Comparison of ENCODE assay signal across 23 cellular contexts in genomic region chr5:159332800-159333563, GRCh38. TPM values are rescaled to one million over a fixed set of nuclear protein-coding genes. Genes with fewer than 3 reads are reported as not detected.
A peak's percentile ranks its signal among the peaks of the same experiment; 100 is the strongest.
DNase-seq lines count a peak whose midpoint lies in the region; ATAC-seq and TF ChIP-seq lines count a peak whose summit lies in the region.
"Had no signal": no experiment of that assay in that cellular context is flagged by ENCODE, and none has a peak within 500 bp of the region (broad histone marks: within the 10 kb centered on the region; RNA-seq: fewer than 3 reads in every experiment).

No MANE protein-coding gene starts in this region.

- CTCF ChIA-PET in activated B cell treated with CpG ODN at 0.5 μM for 24 hours (lab: Charles Lee) = interaction anchor here (0.7 to 2.6 kb wide), 14 partner anchors 16 to 654 kb away, joined by 3 to 14 read pairs (median 4); no protein-coding TSS in a partner anchor

- no peaks in the 10 kb centered on the region for H3K27me3 ChIP-seq in spleen (replicated peaks in 1 of 7)
- H3K27me3 ChIP-seq: right atrium auricular region, uterus had no signal

- no peaks in the 10 kb centered on the region for H3K36me3 ChIP-seq in spleen
- H3K36me3 ChIP-seq: right atrium auricular region, uterus had no signal

- H3K27ac ChIP-seq in spleen = peak overlapping the region in 6 of 8 donors; percentile 16 to 89 (median 80)
- H3K27ac ChIP-seq: right atrium auricular region, RWPE1, uterus had no signal

- peak overlapping the region; percentile 90 for H3K27ac Mint-ChIP-seq in activated B cell treated with CpG ODN at 0.5 μM for 24 hours
- H3K27ac Mint-ChIP-seq in glutamatergic neuron (ENCODE audit: unreplicated experiment) = no peak overlapping the region
- H3K27ac Mint-ChIP-seq: dendritic cell treated with granulocyte-macrophage colony-stimulating factor and Interleukin-4, amounts not matched to agents 40 ng/mL and 50 ng/mL, for 4 days had no signal

- intact Hi-C loops in activated B cell treated with CpG ODN at 0.5 μM for 24 hours (cut with micrococcal nuclease) = loop anchor here (1.0 to 5.0 kb wide), 10 partner anchors 18 to 784 kb away; partner anchors contain the start of genes PWWP2A, RNF145 and TTC1
- intact Hi-C loops in spleen (cut with DNase I; ENCODE audit: low total_unique reads) = no loop called here

- H3K4me1 ChIP-seq in spleen = peaks cover 2 to 53% (median 36%) of the 10 kb centered on the region in 6 donors
- H3K4me1 ChIP-seq: uterus had no signal

- POLR2A ChIA-PET in activated B cell treated with CpG ODN at 0.5 μM for 24 hours (lab: Charles Lee) = interaction anchor here (0.7 to 2.5 kb wide), 17 partner anchors 12 to 1135 kb away, joined by 3 to 16 read pairs (median 4); no protein-coding TSS in a partner anchor

- TF ChIP-seq CTCF in GM13977 (IDR thresholded peaks at IDR 0.05; ENCODE audit: extremely low read depth, insufficient read depth, missing control alignments) = no peak
- TF ChIP-seq CTCF in activated B cell treated with CpG ODN at 0.5 μM for 24 hours (IDR thresholded peaks at IDR 0.05) = no peak
- no peak for TF ChIP-seq CTCF in spleen (IDR thresholded peaks at IDR 0.05 in 8 of 11, conservative IDR thresholded peaks at IDR 0.05 in 3 of 11)
- TF ChIP-seq CTCF in glutamatergic neuron (IDR thresholded peaks at IDR 0.05; ENCODE audit: partially characterized antibody, unreplicated experiment) = no peak

- WGBS in spleen, 5 donors = 62 to 69% (median 64%) methylated on average over 6 of the region's 6 CpGs

- peak; percentile 34 for DNase-seq in GM13977 (ENCODE audit: low spot score)
- peak; percentile 43 for DNase-seq in activated B cell treated with CpG ODN at 0.5 μM for 24 hours
- DNase-seq in spleen = no peak
- no peak for DNase-seq in NCI-H1694 treated with DMSO at 0.1 percent for 48 hours (lab: John Stamatoyannopoulos, UW)
- no peak for DNase-seq in glutamatergic neuron
- DNase-seq: activated CD4-positive, alpha-beta T cell treated with anti-CD3 and anti-CD28 coated beads, Interleukin-2, amount 50 U/mL, for 1 hour; activated T-cell treated with anti-CD3 and anti-CD28 coated beads, Interleukin-2, amount 50 U/mL, for 4 hours; CD8-positive, alpha-beta memory T cell; GDM1; hippocampal formation; left colon; naive thymus-derived CD4-positive, alpha-beta T cell; NCI-H1436 treated with DMSO at 0.1 percent for 48 hours; stimulated activated CD4-positive, alpha-beta T cell treated with anti-CD3 and anti-CD28 coated beads, Interleukin-2, amount 100 ng/mL, for 48 hours; uterus had no signal

- no peaks in the 10 kb centered on the region for H3K27me3 Mint-ChIP-seq in activated B cell treated with CpG ODN at 0.5 μM for 24 hours
- peaks cover 3% of the 10 kb centered on the region for H3K27me3 Mint-ChIP-seq in glutamatergic neuron (ENCODE audit: unreplicated experiment)
- H3K27me3 Mint-ChIP-seq: dendritic cell treated with granulocyte-macrophage colony-stimulating factor and Interleukin-4, amounts not matched to agents 40 ng/mL and 50 ng/mL, for 4 days had no signal

- H3K36me3 Mint-ChIP-seq in activated B cell treated with CpG ODN at 0.5 μM for 24 hours (ENCODE audit: low read depth) (no peaks in the 10 kb centered on the region), glutamatergic neuron (ENCODE audit: unreplicated experiment) (no peaks in the 10 kb centered on the region)
- H3K36me3 Mint-ChIP-seq: CD8-positive, alpha-beta memory T cell had no signal

- peaks cover 77% of the 10 kb centered on the region for H3K4me1 Mint-ChIP-seq in activated B cell treated with CpG ODN at 0.5 μM for 24 hours
- no peaks in the 10 kb centered on the region for H3K4me1 Mint-ChIP-seq in glutamatergic neuron (ENCODE audit: low read depth, unreplicated experiment)

- TF ChIP-seq POLR2A in spleen (IDR thresholded peaks at IDR 0.05) = no peak

- H3K4me3 ChIP-seq in spleen = no peak overlapping the region
- H3K4me3 ChIP-seq: right atrium auricular region, uterus had no signal

- H3K9me3 Mint-ChIP-seq in activated B cell treated with CpG ODN at 0.5 μM for 24 hours (no peaks in the 10 kb centered on the region), glutamatergic neuron (ENCODE audit: unreplicated experiment) (peaks cover 2% of the 10 kb centered on the region)
- H3K9me3 Mint-ChIP-seq: activated T-cell treated with anti-CD3 and anti-CD28 coated beads, Interleukin-2, amount 50 U/mL, for 4 hours; CD8-positive, alpha-beta memory T cell; dendritic cell treated with granulocyte-macrophage colony-stimulating factor and Interleukin-4, amounts not matched to agents 40 ng/mL and 50 ng/mL, for 4 days had no signal

- in situ Hi-C loops in GM13977 (cut with MboI; ENCODE audit: low pct_unique_long_range_greater_than_20kb, low sequenced_read_pairs, unreplicated experiment) = no loop called here

- no peaks in the 10 kb centered on the region for H3K9me3 ChIP-seq in spleen
- H3K9me3 ChIP-seq: right atrium auricular region, uterus had no signal

- peak; percentile 28 for ATAC-seq in HG02798 (IDR thresholded peaks at IDR 0.05; ENCODE audit: poor library complexity, unreplicated experiment)
- peak; percentile 74 for ATAC-seq in activated B cell treated with CpG ODN at 0.5 μM for 24 hours (ENCODE audit: low read depth)
- no peak for ATAC-seq in HG02938 (IDR thresholded peaks at IDR 0.05; ENCODE audit: unreplicated experiment)
- ATAC-seq: activated T-cell treated with anti-CD3 and anti-CD28 coated beads, Interleukin-2, amount 50 U/mL, for 4 hours; esophagus mucosa; left colon; naive thymus-derived CD4-positive, alpha-beta T cell had no signal

- peak overlapping the region; percentile 80 for H3K4me3 Mint-ChIP-seq in activated B cell treated with CpG ODN at 0.5 μM for 24 hours
- H3K4me3 Mint-ChIP-seq in glutamatergic neuron (ENCODE audit: unreplicated experiment) = no peak overlapping the region
- H3K4me3 Mint-ChIP-seq: activated T-cell treated with anti-CD3 and anti-CD28 coated beads, Interleukin-2, amount 50 U/mL, for 4 hours; dendritic cell treated with granulocyte-macrophage colony-stimulating factor and Interleukin-4, amounts not matched to agents 40 ng/mL and 50 ng/mL, for 4 days had no signal

RNA-seq across cellular contexts. Expression of gene IL12B, which starts 2.7 kb away (rescaled TPM):
- total RNA-seq in activated B cell treated with CpG ODN at 0.5 μM for 24 hours (0.73 and 0.81 TPM in 2 replicates), spleen (under 1 TPM in 2 of 7 donors, not detected in 5; 0.23 to 0.29 TPM), glutamatergic neuron (ENCODE audit: unreplicated experiment) (not detected)
- under 1 TPM in 2 of 3 donors, not detected in 1; 0.06 to 0.07 TPM for polyA plus RNA-seq in spleen
- total RNA-seq: activated T-cell treated with anti-CD3 and anti-CD28 coated beads, Interleukin-2, amount 50 U/mL, for 4 hours; CD8-positive, alpha-beta memory T cell; IMR-90; left colon; naive thymus-derived CD4-positive, alpha-beta T cell; NCI-H460; right atrium auricular region; uterus had no signal
- polyA plus RNA-seq: CD8-positive, alpha-beta memory T cell; naive thymus-derived CD4-positive, alpha-beta T cell had no signal

Comparison
In these comparisons a context has a peak if more than half of its experiments do, and no peak if none do; other contexts are left out.
1. DNase-seq: peak in GM13977 (single experiment) and activated B cell treated with CpG ODN at 0.5 μM for 24 hours (single experiment); none in spleen (single experiment), NCI-H1694 treated with DMSO at 0.1 percent for 48 hours (single experiment) and glutamatergic neuron (single experiment).